11 cellular contexts compared by ENCODE assay signal in genomic region chr7:92075455-92076158, GRCh38. TPM values are rescaled to one million over a fixed set of nuclear protein-coding genes. Genes with fewer than 3 reads are reported as not detected.
DNase-seq lines count a peak whose midpoint lies in the region; ATAC-seq, FAIRE-seq and TF ChIP-seq lines count a peak whose summit lies in the region.
"Had no signal": no experiment of that assay in that cellular context is flagged by ENCODE, and none has a peak within 500 bp of the region (broad histone marks: within the 10 kb centered on the region; RNA-seq: fewer than 3 reads in every experiment).

No MANE protein-coding gene starts in this region.

- ATAC-seq in GM18498 (IDR thresholded peaks at IDR 0.05; ENCODE audit: unreplicated experiment) (peak; percentile 90), GM19395 (IDR thresholded peaks at IDR 0.05; ENCODE audit: unreplicated experiment) (peak; percentile 94), HG02943 (IDR thresholded peaks at IDR 0.05; ENCODE audit: low read depth, unreplicated experiment) (peak; percentile 86), GM12878 (peak; percentile 93)

- no peaks in the 10 kb centered on the region for H3K27me3 ChIP-seq in GM12878 (replicated peaks in 1 of 2; ENCODE audit: control insufficient read depth in 2 of 2, insufficient read depth in 2 of 2, low read length in 1 of 2)
- no peaks in the 10 kb centered on the region for H3K27me3 ChIP-seq in H7 (ENCODE audit: control insufficient read depth, insufficient read depth, low read length)

- H3K36me3 ChIP-seq in GM12878 (ENCODE audit: control insufficient read depth in 2 of 2, insufficient read depth in 2 of 2, low read length in 1 of 2) (no peaks in the 10 kb centered on the region; a peak in 2 of 4 replicates), H7 (replicated peaks; ENCODE audit: control insufficient read depth, insufficient read depth, low read length) (no peaks in the 10 kb centered on the region)

- no peak overlapping the region for H3K27ac ChIP-seq in GM12878 (ENCODE audit: control insufficient read depth, insufficient read depth)

- peak; percentile 13 for DNase-seq in GM12878 (ENCODE audit: low read depth, low spot score)
- DNase-seq in H7, result no peak
- DNase-seq in NCI-H187 (lab: John Stamatoyannopoulos, UW), result no peak
- no peak for DNase-seq in effector CD4-positive, alpha-beta T cell
- no peak for DNase-seq in amygdala (lab: John Stamatoyannopoulos, UW)
- DNase-seq: activated gamma-delta T cell treated with Interleukin-2 at 50 U/mL for 16 hours, DMS79, posterior cingulate gyrus had no signal

- H3K4me2 ChIP-seq in GM12878 (ENCODE audit: control insufficient read depth, insufficient read depth), result no peak overlapping the region

- no peak for TF ChIP-seq POLR2A in GM12878 (IDR thresholded peaks at IDR 0.05; ENCODE audit: low read depth, low read length)

- H3K9ac ChIP-seq in GM12878 (ENCODE audit: control insufficient read depth, insufficient read depth, low read length), result no peak overlapping the region

- intact Hi-C loops in GM12878 (cut with micrococcal nuclease; ENCODE audit: unreplicated experiment), result no loop called here

- POLR2A ChIA-PET in GM12878 (lab: Charles Lee), result interaction anchor here (0.5 to 0.7 kb wide), 2 partner anchors 49 to 57 kb away, joined by 3 read pairs; no protein-coding TSS in a partner anchor

- FAIRE-seq in GM12878 (lab: Jason Lieb, UNC), result no peak

- H3K4me3 ChIP-seq in GM12878 (no peak overlapping the region), H7 (ENCODE audit: insufficient read depth, low read depth, low read length) (no peak overlapping the region)

- in situ Hi-C loops in GM12878 (cut with MboI), result no loop called here

- TF ChIP-seq RAD21 in GM12878 (IDR thresholded peaks at IDR 0.05; ENCODE audit: insufficient read depth, low read depth, low read length), result no peak

- no peaks in the 10 kb centered on the region for H4K20me1 ChIP-seq in GM12878 (ENCODE audit: control insufficient read depth, insufficient read depth)

- H3K79me2 ChIP-seq in GM12878 (ENCODE audit: control insufficient read depth, insufficient read depth, low read length), result no peaks in the 10 kb centered on the region

- H3K9me3 ChIP-seq in GM12878 (replicated peaks; ENCODE audit: control insufficient read depth, insufficient read depth, low read length), result no peaks in the 10 kb centered on the region

- CTCF ChIA-PET in GM12878 (lab: Yijun Ruan, JAX), result interaction anchor here (0.9 kb wide), 1 partner anchor 10 kb away, joined by 3 read pairs; no protein-coding TSS in a partner anchor

- no peak overlapping the region for H2AFZ ChIP-seq in GM12878 (ENCODE audit: control insufficient read depth, low read depth, low read length)

- RAD21 ChIA-PET in GM12878 (lab: Charles Lee; ENCODE audit: unreplicated experiment), result no interaction called here

- no peak for TF ChIP-seq EP300 in GM12878 (IDR thresholded peaks at IDR 0.05; ENCODE audit: borderline replicate concordance in 1 of 2, control insufficient read depth in 1 of 2, low read depth in 2 of 2, low read length in 2 of 2)

- H3K4me1 ChIP-seq in GM12878 (ENCODE audit: control insufficient read depth, insufficient read depth, low read length), result peaks cover 5% of the 10 kb centered on the region; the same call in 1 of the 2 replicates

- SMC1A ChIA-PET in GM12878 (lab: Charles Lee; ENCODE audit: uncharacterized antibody, unreplicated experiment), result interaction anchor here (1.1 kb wide), 1 partner anchor 13 kb away, joined by 3 read pairs; no protein-coding TSS in a partner anchor

- no TSS peak for BruUV-seq in GM12878 (replicated peaks; lab: Mats Ljungman, UMichigan)

- 63% methylated on average over 4 of the region's 4 CpGs for WGBS in GM12878 (ENCODE audit: insufficient coverage, insufficient replicate concordance, low lambda C conversion rate, missing lambda C conversion rate)

- TF ChIP-seq CTCF in GM12878 (IDR thresholded peaks at IDR 0.05 in 2 of 3, conservative IDR thresholded peaks at IDR 0.05 in 1 of 3; ENCODE audit: control insufficient read depth in 2 of 3, extremely low read depth in 1 of 3, insufficient read depth in 1 of 3, low read depth in 3 of 3, low read length in 3 of 3), result no peak

TF ChIP-seq in GM12878, 131 proteins besides CTCF, POLR2A, EP300 and RAD21:
- peak; percentile 58; the same call in 1 of the 2 replicates for TF ChIP-seq TCF7 (IDR thresholded peaks at IDR 0.05; ENCODE audit: borderline replicate concordance)
- TF ChIP-seq IRF4 (IDR thresholded peaks at IDR 0.05; ENCODE audit: low read depth, low read length), result 0 out of 2 replicates have a peak, but pooled peaks have one; percentile 38
- peak; percentile 60 for TF ChIP-seq JUNB (IDR thresholded peaks at IDR 0.05)
- no peak for TF ChIP-seq MAX (IDR thresholded peaks at IDR 0.05; ENCODE audit: low read depth, low read length)

RNA-seq across cellular contexts. Expression of gene CYP51A1, which starts 58.7 kb away (rescaled TPM):
- total RNA-seq in GM12878 (2013; cell fraction: nucleolus; rRNA removed), result 103 and 112 TPM in 2 replicates
- 91.9 and 119 TPM in 2 replicates for total RNA-seq in GM12878 (2014; rRNA removed)
- total RNA-seq in GM12878 (2014; rRNA removed; fragmentation: Illumina TruSeq; extraction: Trizol), result 113 and 117 TPM in 2 replicates
- total RNA-seq in GM12878 (2021), result 78.4 and 82.7 TPM in 2 replicates
- polyA plus RNA-seq in GM12878 (2011; ENCODE audit: low read depth), result 34.8 TPM
- polyA plus RNA-seq in GM12878 (2011; rRNA removed), result 21.5 and 31.5 TPM in 2 replicates
- polyA plus RNA-seq in GM12878 (2011; cell fraction: cytosol; rRNA removed), result 14.1 and 23.2 TPM in 2 replicates
- polyA plus RNA-seq in GM12878 (2011; cell fraction: nucleus; rRNA removed), result 6.5 and 10.0 TPM in 2 replicates
- polyA plus RNA-seq in GM12878 (2012), result 47.5 and 57.5 TPM in 2 replicates
- polyA plus RNA-seq in GM12878 (2014; fragmentation: Illumina TruSeq; extraction: Trizol), result 63.8 and 80.8 TPM in 2 replicates
- polyA plus RNA-seq in GM12878 (2014; fragmentation: Nextera tagmentation; extraction: Ambion mirVana), result 10 to 100 TPM; 28.1 to 33.1 TPM
- 38.6 and 47.3 TPM in 2 replicates for polyA plus RNA-seq in GM12878 (2014; rRNA removed)
- 10 to 100 TPM; 59.9 to 74.8 TPM for polyA plus RNA-seq in GM12878 (2016; fragmentation: Nextera tagmentation; extraction: Ambion mirVana)
- polyA minus RNA-seq in GM12878 (2011; rRNA and poly(A)+ RNA removed), result 31.4 and 38.8 TPM in 2 replicates
- polyA minus RNA-seq in GM12878 (2011; cell fraction: cytosol; rRNA and poly(A)+ RNA removed), result 20.6 and 25.9 TPM in 2 replicates
- 10.4 and 13.8 TPM in 2 replicates for polyA minus RNA-seq in GM12878 (2011; cell fraction: nucleus; rRNA and poly(A)+ RNA removed)
- 99.5 and 110 TPM in 2 replicates for total RNA-seq in H7 (2014; rRNA removed; shearing (Covaris generic))
